28 cellular contexts compared by ENCODE assay signal in the genomic region with DNA sequence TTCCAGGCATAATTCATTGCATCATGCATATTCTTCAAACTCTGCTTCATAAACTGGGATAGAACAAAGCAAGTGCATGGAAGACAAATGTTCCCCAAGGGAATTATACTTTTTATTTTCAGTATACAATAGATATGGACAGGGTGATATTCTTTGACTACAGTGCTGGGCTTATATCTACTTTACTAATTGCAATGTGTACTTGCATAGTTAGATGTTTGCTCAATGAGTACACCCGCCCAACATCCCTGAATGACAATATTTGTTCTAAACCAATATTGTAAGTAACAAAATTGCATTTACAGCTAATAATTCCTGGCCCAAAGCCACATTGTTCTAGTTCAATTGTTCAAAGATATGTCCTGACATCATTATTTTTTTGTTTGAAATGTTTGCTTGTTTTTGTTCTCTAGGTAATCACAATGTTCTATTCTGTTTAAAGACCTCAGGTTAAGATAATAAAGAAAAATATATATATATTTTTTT.
"Had no signal": no experiment of that assay in that cellular context is flagged by ENCODE, and none has a peak within 500 bp of the region (broad histone marks: within the 10 kb centered on the region; RNA-seq: fewer than 3 reads in every experiment).

No MANE protein-coding gene starts in this region.

- H3K36me3 Mint-ChIP-seq: activated naive CD8-positive, alpha-beta T cell treated with anti-CD3 and anti-CD28 coated beads, Interleukin-2, amount 10 ng/mL, durations not matched to agents 7 days and 5 days; T-cell had no signal

- H3K27me3 Mint-ChIP-seq: activated CD8-positive, alpha-beta T cell treated with anti-CD3 and anti-CD28 coated beads for 36 hours; activated naive CD8-positive, alpha-beta T cell treated with anti-CD3 and anti-CD28 coated beads, Interleukin-2, amount 10 ng/mL, durations not matched to agents 7 days and 5 days; T-cell had no signal

- H3K4me1 Mint-ChIP-seq: activated naive CD8-positive, alpha-beta T cell treated with anti-CD3 and anti-CD28 coated beads, Interleukin-2, amount 10 ng/mL, durations not matched to agents 7 days and 5 days; T-cell had no signal

- H3K4me3 Mint-ChIP-seq: activated CD8-positive, alpha-beta T cell treated with anti-CD3 and anti-CD28 coated beads for 36 hours; activated naive CD8-positive, alpha-beta T cell treated with anti-CD3 and anti-CD28 coated beads, Interleukin-2, amount 10 ng/mL, durations not matched to agents 7 days and 5 days; T-cell had no signal

- H3K9me3 Mint-ChIP-seq: activated CD8-positive, alpha-beta T cell treated with anti-CD3 and anti-CD28 coated beads for 36 hours had no signal

- ATAC-seq: activated CD4-positive, CD25-positive, alpha-beta regulatory T cell treated with anti-CD3 and anti-CD28 coated beads, Interleukin-2, amount 50 U/mL, for 24 hours; activated CD8-positive, alpha-beta T cell treated with anti-CD3 and anti-CD28 coated beads for 36 hours; Panc1; Right ventricle myocardium inferior; T-cell had no signal

- DNase-seq: activated CD4-positive, alpha-beta T cell treated with anti-CD3 and anti-CD28 coated beads for 4 hours; activated CD8-positive, alpha-beta memory T cell treated with anti-CD3 and anti-CD28 coated beads, Interleukin-2, amount 50 U/mL, for 4 hours; activated CD8-positive, alpha-beta T cell treated with anti-CD3 and anti-CD28 coated beads for 36 hours; activated naive CD4-positive, alpha-beta T cell treated with anti-CD3 and anti-CD28 coated beads, Interleukin-2, amount 50 U/mL, for 16 hours; activated naive CD8-positive, alpha-beta T cell treated with anti-CD3 and anti-CD28 coated beads, Interleukin-2, amount 10 ng/mL, durations not matched to agents 7 days and 5 days; adrenal gland; aorta; caudate nucleus; colonic mucosa; dermis blood vessel endothelial cell; Kasumi-1; KBM-7; NCI-H1092; NCI-H1436; NCI-H187 treated with DMSO at 0.1 percent for 48 hours; NCI-H2171 treated with DMSO at 0.1 percent for 48 hours; NCI-H226; NCI-H526; RPMI8226; T-cell; T-helper 2 cell; T1000; WERI-Rb-1 had no signal

- H3K27me3 ChIP-seq: breast epithelium, colonic mucosa had no signal

- H3K4me3 ChIP-seq: adrenal gland, breast epithelium, colonic mucosa, SK-N-MC had no signal

- H3K27ac ChIP-seq: adrenal gland, breast epithelium, colonic mucosa, SK-N-MC, WERI-Rb-1 had no signal

- H3K36me3 ChIP-seq: adrenal gland, breast epithelium, colonic mucosa, WERI-Rb-1 had no signal

- H3K4me1 ChIP-seq: adrenal gland, breast epithelium, colonic mucosa had no signal

- H3K9me3 ChIP-seq: adrenal gland, breast epithelium, colonic mucosa had no signal
